In genomic region chr6:138571174-138571573, GRCh38 we compare ENCODE assay signal across 12 cellular contexts.
A peak's percentile ranks its signal among the peaks of the same experiment; 100 is the strongest.
DNase-seq lines count a peak whose midpoint lies in the region; ATAC-seq and TF ChIP-seq lines count a peak whose summit lies in the region.
"Had no signal": no experiment of that assay in that cellular context is flagged by ENCODE, and none has a peak within 500 bp of the region (broad histone marks: within the 10 kb centered on the region; RNA-seq: fewer than 3 reads in every experiment).

No MANE protein-coding gene starts in this region.

- WGBS in mesendoderm (ENCODE audit: extremely low coverage, insufficient coverage, low lambda C conversion rate), result no CpG with 5 or more reads among the region's 6 CpGs

- CTCF ChIA-PET in HEK293 (lab: Yijun Ruan, JAX), result interaction anchor here (0.7 to 2.0 kb wide), 3 partner anchors 11 to 17 kb away, joined by 3 to 8 read pairs (median 5); no protein-coding TSS in a partner anchor

- POLR2A ChIA-PET in HEK293 (lab: Yijun Ruan, JAX), result interaction anchor here (0.6 to 1.6 kb wide), 3 partner anchors 9 to 167 kb away, joined by 3 to 4 read pairs (median 3); partner anchors contain the start of gene HEBP2

- H3K4me2 ChIP-seq in mesendoderm (ENCODE audit: low read length), result no peak overlapping the region

- H3K4me1 ChIP-seq in HEK293 (ENCODE audit: control insufficient read depth, insufficient read depth, low read length), result peaks cover 15% of the 10 kb centered on the region
- H3K4me1 ChIP-seq in SJSA1 (replicated peaks), result peaks cover 26% of the 10 kb centered on the region
- H3K4me1 ChIP-seq in right atrium auricular region, result peaks cover 0 to 20% of the 10 kb centered on the region in 2 donors
- peaks cover 4% of the 10 kb centered on the region for H3K4me1 ChIP-seq in mesendoderm (ENCODE audit: control insufficient read depth, low read depth, low read length)

- H3K4me1 Mint-ChIP-seq in activated T-helper 17 cell treated with anti-CD3 and anti-CD28 coated beads, Interleukin-2, amount 50 U/mL, for 72 hours, result no peaks in the 10 kb centered on the region

- H3K27ac ChIP-seq in HEK293 (ENCODE audit: extremely low read depth, low read depth, low read length) (no peak overlapping the region), SJSA1 (no peak overlapping the region), right atrium auricular region (peak overlapping the region in 1 of 2 donors; percentile 60), mesendoderm (ENCODE audit: low read depth, low read length) (no peak overlapping the region)

- no peaks in the 10 kb centered on the region for H3K36me3 Mint-ChIP-seq in activated T-helper 17 cell treated with anti-CD3 and anti-CD28 coated beads, Interleukin-2, amount 50 U/mL, for 72 hours (ENCODE audit: low read depth)

- H3K27me3 ChIP-seq in SJSA1 (replicated peaks) (no peaks in the 10 kb centered on the region; the same call in 1 of the 2 replicates), right atrium auricular region (no peaks in the 10 kb centered on the region), mesendoderm (ENCODE audit: insufficient read depth, low read length, poor library complexity) (no peaks in the 10 kb centered on the region)

- H3K27ac Mint-ChIP-seq in activated T-helper 17 cell treated with anti-CD3 and anti-CD28 coated beads, Interleukin-2, amount 50 U/mL, for 72 hours, result no peak overlapping the region
- H3K27ac Mint-ChIP-seq: effector memory CD8-positive, alpha-beta T cell had no signal

- H3K4me3 Mint-ChIP-seq in activated T-helper 17 cell treated with anti-CD3 and anti-CD28 coated beads, Interleukin-2, amount 50 U/mL, for 72 hours, result no peak overlapping the region

- no peak overlapping the region for H4K8ac ChIP-seq in mesendoderm (ENCODE audit: low read depth, low read length)

- no peak overlapping the region for H3K56ac ChIP-seq in mesendoderm (ENCODE audit: low read length)

- H3K79me2 ChIP-seq in mesendoderm (ENCODE audit: control insufficient read depth, insufficient read depth, low read length), result peaks cover 7% of the 10 kb centered on the region

- H3K4ac ChIP-seq in mesendoderm (ENCODE audit: low read depth, low read length), result no peak overlapping the region

- H2BK15ac ChIP-seq in mesendoderm (replicated peaks; ENCODE audit: low read depth), result no peak overlapping the region

- peaks cover 2% of the 10 kb centered on the region for H3K79me1 ChIP-seq in mesendoderm (ENCODE audit: low read length)

- peaks cover 4% of the 10 kb centered on the region for H3K27me3 Mint-ChIP-seq in activated T-helper 17 cell treated with anti-CD3 and anti-CD28 coated beads, Interleukin-2, amount 50 U/mL, for 72 hours

- no peak overlapping the region for H3K4me3 ChIP-seq in HEK293 (ENCODE audit: low read depth, low read length)
- H3K4me3 ChIP-seq in SJSA1, result peak overlapping the region; percentile 27; the same call in 1 of the 2 replicates
- peak overlapping the region; percentile 26 to 44 for H3K4me3 ChIP-seq in right atrium auricular region
- no peak overlapping the region for H3K4me3 ChIP-seq in mesendoderm (ENCODE audit: low read length)

- no peak overlapping the region for H3K18ac ChIP-seq in mesendoderm (ENCODE audit: low read length)

- H4K5ac ChIP-seq in mesendoderm (ENCODE audit: low read length), result no peak overlapping the region

- TF ChIP-seq CTCF in HEK293 (tag by site-specific recombination; IDR thresholded peaks at IDR 0.05) (no peak), right atrium auricular region (IDR thresholded peaks at IDR 0.05) (no peak)

- DNase-seq in SJSA1 (ENCODE audit: low read depth in 1 of 2, low spot score in 2 of 2) (peak in 1 of 2 experiments; percentile 11), right atrium auricular region (ENCODE audit: low spot score) (no peak), retina (peak; percentile 55), SW 1271 (lab: John Stamatoyannopoulos, UW) (no peak), mesendoderm (no peak)
- DNase-seq: amniotic stem cell; Calu3; effector memory CD8-positive, alpha-beta T cell had no signal

- H3K9ac ChIP-seq in mesendoderm (ENCODE audit: low read length), result no peak overlapping the region

- no peaks in the 10 kb centered on the region for H3K9me3 Mint-ChIP-seq in activated T-helper 17 cell treated with anti-CD3 and anti-CD28 coated beads, Interleukin-2, amount 50 U/mL, for 72 hours
- H3K9me3 Mint-ChIP-seq: effector memory CD8-positive, alpha-beta T cell had no signal

- H3K23ac ChIP-seq in mesendoderm (ENCODE audit: low read length), result no peak overlapping the region

- H2AK5ac ChIP-seq in mesendoderm (ENCODE audit: low read length), result no peak overlapping the region

- H3K36me3 ChIP-seq in HEK293 (ENCODE audit: control insufficient read depth in 2 of 2, insufficient read depth in 1 of 2, low read length in 2 of 2), result no peaks in the 10 kb centered on the region
- no peaks in the 10 kb centered on the region for H3K36me3 ChIP-seq in SJSA1
- no peaks in the 10 kb centered on the region for H3K36me3 ChIP-seq in right atrium auricular region
- H3K36me3 ChIP-seq in mesendoderm (ENCODE audit: control insufficient read depth, insufficient read depth, low read length), result no peaks in the 10 kb centered on the region

- ATAC-seq in activated T-helper 17 cell treated with anti-CD3 and anti-CD28 coated beads, Interleukin-2, amount 50 U/mL, for 72 hours (replicated peaks), result no peak
- no peak for ATAC-seq in HG03108 (IDR thresholded peaks at IDR 0.05; ENCODE audit: unreplicated experiment)
- ATAC-seq: effector memory CD8-positive, alpha-beta T cell; SK-N-SH treated with all-trans-retinoic acid at 6 μM for 48 hours had no signal

- no peaks in the 10 kb centered on the region for H3K9me3 ChIP-seq in HEK293 (ENCODE audit: control insufficient read depth, insufficient read depth, low read depth, low read length)
- H3K9me3 ChIP-seq in SJSA1 (replicated peaks), result no peaks in the 10 kb centered on the region
- H3K9me3 ChIP-seq in right atrium auricular region, result no peaks in the 10 kb centered on the region

- no peak overlapping the region for H2BK5ac ChIP-seq in mesendoderm (ENCODE audit: low read length)

- no peak overlapping the region for H2BK120ac ChIP-seq in mesendoderm (ENCODE audit: low read depth, low read length)

TF ChIP-seq in HEK293, 187 proteins besides CTCF, POLR2A, EP300 and RAD21:
- TF ChIP-seq SP7 (tag by site-specific recombination; IDR thresholded peaks at IDR 0.05), result no peak
- no peak for TF ChIP-seq FEZF1 (tag by site-specific recombination; IDR thresholded peaks at IDR 0.05)
- TF ChIP-seq ZNF777 (tag by site-specific recombination; IDR thresholded peaks at IDR 0.05; ENCODE audit: borderline replicate concordance), result no peak
- no peak for TF ChIP-seq SP3 (tag by site-specific recombination; IDR thresholded peaks at IDR 0.05)
- peak; percentile 81 for TF ChIP-seq ZNF341 (tag by site-specific recombination; IDR thresholded peaks at IDR 0.05; ENCODE audit: low read depth)
- TF ChIP-seq REPIN1 (tag by site-specific recombination; IDR thresholded peaks at IDR 0.05; ENCODE audit: low read depth), result no peak
- no peak for TF ChIP-seq ZNF169 (tag by site-specific recombination; IDR thresholded peaks at IDR 0.05)
- TF ChIP-seq, protein P1, sequence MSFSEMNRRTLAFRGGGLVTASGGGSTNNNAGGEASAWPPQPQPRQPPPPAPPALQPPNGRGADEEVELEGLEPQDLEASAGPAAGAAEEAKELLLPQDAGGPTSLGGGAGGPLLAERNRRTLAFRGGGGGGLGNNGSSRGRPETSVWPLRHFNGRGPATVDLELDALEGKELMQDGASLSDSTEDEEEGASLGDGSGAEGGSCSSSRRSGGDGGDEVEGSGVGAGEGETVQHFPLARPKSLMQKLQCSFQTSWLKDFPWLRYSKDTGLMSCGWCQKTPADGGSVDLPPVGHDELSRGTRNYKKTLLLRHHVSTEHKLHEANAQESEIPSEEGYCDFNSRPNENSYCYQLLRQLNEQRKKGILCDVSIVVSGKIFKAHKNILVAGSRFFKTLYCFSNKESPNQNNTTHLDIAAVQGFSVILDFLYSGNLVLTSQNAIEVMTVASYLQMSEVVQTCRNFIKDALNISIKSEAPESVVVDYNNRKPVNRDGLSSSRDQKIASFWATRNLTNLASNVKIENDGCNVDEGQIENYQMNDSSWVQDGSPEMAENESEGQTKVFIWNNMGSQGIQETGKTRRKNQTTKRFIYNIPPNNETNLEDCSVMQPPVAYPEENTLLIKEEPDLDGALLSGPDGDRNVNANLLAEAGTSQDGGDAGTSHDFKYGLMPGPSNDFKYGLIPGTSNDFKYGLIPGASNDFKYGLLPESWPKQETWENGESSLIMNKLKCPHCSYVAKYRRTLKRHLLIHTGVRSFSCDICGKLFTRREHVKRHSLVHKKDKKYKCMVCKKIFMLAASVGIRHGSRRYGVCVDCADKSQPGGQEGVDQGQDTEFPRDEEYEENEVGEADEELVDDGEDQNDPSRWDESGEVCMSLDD (tag by site-specific recombination; IDR thresholded peaks at IDR 0.05), result no peak
- TF ChIP-seq ZNF366 (tag by site-specific recombination; conservative IDR thresholded peaks at IDR 0.05), result 0 out of 2 replicates have a peak, but pooled peaks have one; percentile 22
- TF ChIP-seq ZNF37A (tag by site-specific recombination; IDR thresholded peaks at IDR 0.05), result no peak
TF ChIP-seq in HEK293: peak in this region for 2.

Comparison
In these comparisons a context has a peak if more than half of its experiments do, and no peak if none do; other contexts are left out.
1. H3K4me3 ChIP-seq: peak in SJSA1 (single experiment) and right atrium auricular region (2 of 2); none in HEK293 (single experiment) and mesendoderm (single experiment).